Comparison of ENCODE assay signal across 8 cellular contexts in genomic region chr17:82212331-82213250, GRCh38. TPM values are rescaled to one million over a fixed set of nuclear protein-coding genes. Genes with fewer than 3 reads are reported as not detected.
DNase-seq lines count a peak whose midpoint lies in the region; ATAC-seq lines count a peak whose summit lies in the region.

Gene CCDC57, minus strand, starts transcription at chr17:82212842. Its CDS starts 10,898 bp downstream, at chr17:82201944.

- ATAC-seq in GM18519 (IDR thresholded peaks at IDR 0.05; ENCODE audit: low FRiP score, unreplicated experiment) (peak; percentile 35), HG03097 (IDR thresholded peaks at IDR 0.05; ENCODE audit: low FRiP score, unreplicated experiment) (peak; percentile 65), esophagus mucosa (peak; percentile 67)
- ATAC-seq in stimulated activated naive CD8-positive, alpha-beta T cell treated with anti-CD3 and anti-CD28 coated beads, Interleukin-15, amount 100 ng/mL, for 72 hours: peak; percentile 84

- no peaks in the 10 kb centered on the region for H3K9me3 Mint-ChIP-seq in stimulated activated naive CD8-positive, alpha-beta T cell treated with anti-CD3 and anti-CD28 coated beads, Interleukin-15, amount 100 ng/mL, for 72 hours

- peak within 1 kb of the TSS; percentile 87 to 90 for H3K4me3 Mint-ChIP-seq in stimulated activated naive CD8-positive, alpha-beta T cell treated with anti-CD3 and anti-CD28 coated beads, Interleukin-15, amount 100 ng/mL, for 72 hours

- H3K27ac Mint-ChIP-seq in stimulated activated naive CD8-positive, alpha-beta T cell treated with anti-CD3 and anti-CD28 coated beads, Interleukin-15, amount 100 ng/mL, for 72 hours: peak within 1 kb of the TSS; percentile 97

- no peaks in the 10 kb centered on the region for H3K27me3 Mint-ChIP-seq in stimulated activated naive CD8-positive, alpha-beta T cell treated with anti-CD3 and anti-CD28 coated beads, Interleukin-15, amount 100 ng/mL, for 72 hours

- DNase-seq in AG08395 (ENCODE audit: low spot score): peak; percentile 91
- peak; percentile 88 for DNase-seq in NCI-H774 (lab: John Stamatoyannopoulos, UW)
- DNase-seq in activated T-cell treated with anti-CD3 and anti-CD28 coated beads, Interleukin-2, amount 50 U/mL, for 1 hour: peak; percentile 71
- no peak for DNase-seq in mucosa of gallbladder (ENCODE audit: low spot score)
- peak; percentile 82 to 84 for DNase-seq in stimulated activated naive CD8-positive, alpha-beta T cell treated with anti-CD3 and anti-CD28 coated beads, Interleukin-15, amount 100 ng/mL, for 72 hours

- H3K4me1 Mint-ChIP-seq in stimulated activated naive CD8-positive, alpha-beta T cell treated with anti-CD3 and anti-CD28 coated beads, Interleukin-15, amount 100 ng/mL, for 72 hours: peaks cover 52% of the 10 kb centered on the region

RNA-seq across cellular contexts. Expression of gene CCDC57, which starts in this region (rescaled TPM):
- total RNA-seq in esophagus mucosa (23.2 TPM), mucosa of gallbladder (56.9 TPM)
